1 cellular context compared by ENCODE assay signal in genomic region chr22:27993774-27994350, GRCh38.
TF ChIP-seq lines count a peak whose summit lies in the region.

No MANE protein-coding gene starts in this region.

TF ChIP-seq in HepG2, 621 proteins besides CTCF, POLR2A, EP300 and RAD21 (continued from another document):
- TF ChIP-seq ZNF687 (CRISPR knock-in tag; IDR thresholded peaks at IDR 0.05) (no peak), SMARCE1 (IDR thresholded peaks at IDR 0.05; ENCODE audit: borderline replicate concordance) (no peak), ZNF260 (CRISPR knock-in tag; IDR thresholded peaks at IDR 0.05; ENCODE audit: borderline replicate concordance, low read depth) (no peak), SNAPC2 (CRISPR knock-in tag; IDR thresholded peaks at IDR 0.05) (no peak), DRAP1 (CRISPR knock-in tag; IDR thresholded peaks at IDR 0.05) (no peak), TBL1XR1 (IDR thresholded peaks at IDR 0.05; ENCODE audit: borderline replicate concordance, low read length, partially characterized antibody) (no peak), FOXM1 (CRISPR knock-in tag; IDR thresholded peaks at IDR 0.05) (no peak), SP2 (CRISPR knock-in tag; IDR thresholded peaks at IDR 0.05) (no peak)
